In the genomic region with DNA sequence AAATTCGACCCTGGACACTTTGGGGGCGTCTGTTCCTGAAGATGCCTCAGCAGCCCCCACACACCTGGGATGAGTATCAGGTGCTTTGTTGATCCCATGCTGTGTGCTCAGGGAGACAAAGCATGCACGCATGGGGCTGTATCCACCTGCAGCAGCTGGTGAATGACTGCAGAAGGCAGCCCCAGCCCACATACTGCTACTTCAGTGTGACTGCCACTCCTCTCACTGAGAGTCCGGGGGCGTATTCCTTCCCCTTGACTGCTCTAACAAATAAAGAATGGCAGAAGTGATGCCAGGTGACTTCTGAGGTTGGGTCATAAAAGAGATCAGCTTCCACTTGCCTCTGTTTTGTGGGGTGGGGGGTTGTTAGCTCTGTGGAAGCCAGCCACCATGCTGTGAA, we compare ENCODE assay signal across 15 cellular contexts.
A peak's percentile ranks its signal among the peaks of the same experiment; 100 is the strongest.
DNase-seq lines count a peak whose midpoint lies in the region.
"Had no signal": no experiment of that assay in that cellular context is flagged by ENCODE, and none has a peak within 500 bp of the region (broad histone marks: within the 10 kb centered on the region; RNA-seq: fewer than 3 reads in every experiment).

No MANE protein-coding gene starts in this region.

- no peaks in the 10 kb centered on the region for H3K36me3 ChIP-seq in H7 (replicated peaks; ENCODE audit: control insufficient read depth, insufficient read depth, low read length)
- H3K36me3 ChIP-seq: BLaER1 treated with 17β-estradiol and CSF1 and Interleukin-3, amounts not matched to agents 10 nM and 100 nM; HAP-1 had no signal

- H3K4me3 ChIP-seq in H7 (ENCODE audit: insufficient read depth, low read depth, low read length): no peak overlapping the region
- H3K4me3 ChIP-seq: BLaER1 treated with 17β-estradiol and CSF1 and Interleukin-3, amounts not matched to agents 10 nM and 100 nM; GM12878; HAP-1 had no signal

- peaks cover 8% of the 10 kb centered on the region; the same call in 1 of the 2 replicates for H3K27me3 ChIP-seq in H7 (ENCODE audit: control insufficient read depth, insufficient read depth, low read length)
- H3K27me3 ChIP-seq: BLaER1 treated with 17β-estradiol and CSF1 and Interleukin-3, amounts not matched to agents 10 nM and 100 nM had no signal

- peak; percentile 39 for DNase-seq in NCI-H2171 treated with DMSO at 0.1 percent for 48 hours (lab: John Stamatoyannopoulos, UW)
- DNase-seq in NCI-H2171 (lab: John Stamatoyannopoulos, UW): no peak
- DNase-seq in H7: peak; percentile 69
- DNase-seq in NCI-H69 (lab: John Stamatoyannopoulos, UW): peak; percentile 68
- no peak for DNase-seq in NCI-H187 (lab: John Stamatoyannopoulos, UW)
- DNase-seq in cerebellar nuclear complex (lab: John Stamatoyannopoulos, UW): no peak
- DNase-seq: Calu3; CD8-positive, alpha-beta T cell; DMS 273 treated with DMSO at 0.1 percent for 48 hours; DMS53; DND-41; EL had no signal

Comparison
In these comparisons a context has a peak if more than half of its experiments do, and no peak if none do; other contexts are left out.
1. DNase-seq: peak in NCI-H2171 treated with DMSO at 0.1 percent for 48 hours (single experiment), H7 (single experiment) and NCI-H69 (single experiment); none in NCI-H2171 (single experiment), NCI-H187 (0 of 2) and cerebellar nuclear complex (0 of 2).